ENCODE assay signal across 7 cellular contexts in genomic region chr1:218585565-218586184, GRCh38.
DNase-seq lines count a peak whose midpoint lies in the region; ATAC-seq and TF ChIP-seq lines count a peak whose summit lies in the region.

No MANE protein-coding gene starts in this region.

- TF ChIP-seq CTCF in HFFc6 (IDR thresholded peaks at IDR 0.05) (no peak), RWPE1 (conservative IDR thresholded peaks at IDR 0.05; ENCODE audit: low read depth) (no peak)

- H3K36me3 Mint-ChIP-seq in HFFc6 (ENCODE audit: low read depth): peaks cover 10% of the 10 kb centered on the region

- no peaks in the 10 kb centered on the region for H3K27me3 ChIP-seq in skeletal muscle satellite cell (ENCODE audit: control insufficient read depth, insufficient read depth, low read length)

- DNase-seq in HFFc6 (peak; percentile 32), RWPE1 (ENCODE audit: low spot score) (peak; percentile 94), fibroblast of the conjunctiva (ENCODE audit: low read depth) (peak; percentile 72)
- DNase-seq in effector CD4-positive, alpha-beta T cell: no peak

- ATAC-seq in GM19455 (IDR thresholded peaks at IDR 0.05; ENCODE audit: unreplicated experiment) (no peak), GM19397 (IDR thresholded peaks at IDR 0.05; ENCODE audit: unreplicated experiment) (no peak)

- CTCF ChIA-PET in RWPE1 (lab: Yijun Ruan, JAX): interaction anchor here (0.7 kb wide), 1 partner anchor 199 kb away, joined by 3 read pairs; no protein-coding TSS in a partner anchor

- H3K27me3 Mint-ChIP-seq in HFFc6 (ENCODE audit: insufficient read depth): peaks cover 2% of the 10 kb centered on the region

- H3K4me1 ChIP-seq in skeletal muscle satellite cell (ENCODE audit: control insufficient read depth, insufficient read depth, low read length): peaks cover 26% of the 10 kb centered on the region

- peak overlapping the region; percentile 80 for H3K27ac ChIP-seq in RWPE1

- H3K4me3 Mint-ChIP-seq in HFFc6: peak overlapping the region; percentile 24; the same call in 1 of the 2 replicates

- H3K4me3 ChIP-seq in skeletal muscle satellite cell (ENCODE audit: low read length): no peak overlapping the region

- H3K36me3 ChIP-seq in skeletal muscle satellite cell (ENCODE audit: insufficient read depth, low read length): no peaks in the 10 kb centered on the region

- POLR2A ChIA-PET in RWPE1 (lab: Yijun Ruan, JAX; ENCODE audit: low non-redundant PET): no interaction called here

- peak overlapping the region; percentile 36; the same call in 1 of the 2 replicates for H3K27ac Mint-ChIP-seq in HFFc6

- H3K4me2 ChIP-seq in skeletal muscle satellite cell (ENCODE audit: low read length): peak overlapping the region; percentile 64

- no peaks in the 10 kb centered on the region for H3K9me3 ChIP-seq in skeletal muscle satellite cell (replicated peaks; ENCODE audit: low read length)

- H3K9ac ChIP-seq in skeletal muscle satellite cell (ENCODE audit: low read depth, low read length): peak overlapping the region; percentile 21

- H3K9me3 Mint-ChIP-seq in HFFc6: peaks cover 9% of the 10 kb centered on the region

- peaks cover 38% of the 10 kb centered on the region for H3K4me1 Mint-ChIP-seq in HFFc6 (ENCODE audit: low read depth)
